Comparison of ENCODE assay signal across 11 cellular contexts in genomic region chr2:199979398-199979797, GRCh38. TPM values are rescaled to one million over a fixed set of nuclear protein-coding genes. Genes with fewer than 3 reads are reported as not detected.
DNase-seq lines count a peak whose midpoint lies in the region; ATAC-seq, FAIRE-seq and TF ChIP-seq lines count a peak whose summit lies in the region.
"Had no signal": no experiment of that assay in that cellular context is flagged by ENCODE, and none has a peak within 500 bp of the region (broad histone marks: within the 10 kb centered on the region; RNA-seq: fewer than 3 reads in every experiment).

No MANE protein-coding gene starts in this region.

- intact Hi-C loops in adrenal gland (cut with DNase I) (loop anchor here in 1 of 2 donors (5.0 kb wide), 1 partner anchor 498 kb away; no protein-coding TSS in a partner anchor), sciatic nerve (cut with DNase I) (loop anchor here (5.0 kb wide), 1 partner anchor 517 kb away; no protein-coding TSS in a partner anchor)
- intact Hi-C loops in activated naive CD4-positive, alpha-beta T cell treated with anti-CD3 and anti-CD28 coated beads for 36 hours (cut with micrococcal nuclease): no loop called here

- no peak for TF ChIP-seq POLR2A in adrenal gland (IDR thresholded peaks at IDR 0.05)

- no peak overlapping the region for H2AFZ ChIP-seq in keratinocyte (ENCODE audit: control insufficient read depth, low read length)

- peak; percentile 21 for ATAC-seq in sciatic nerve

- H3K9me1 ChIP-seq in keratinocyte (ENCODE audit: control insufficient read depth, extremely low read depth, insufficient read depth, low read length): no peaks in the 10 kb centered on the region

- H3K4me1 Mint-ChIP-seq in activated naive CD4-positive, alpha-beta T cell treated with anti-CD3 and anti-CD28 coated beads for 36 hours (ENCODE audit: low read depth): peaks cover 22% of the 10 kb centered on the region

- H3K9me3 ChIP-seq in HUES48 (ENCODE audit: control insufficient read depth, insufficient read depth, low read length): no peaks in the 10 kb centered on the region
- H3K9me3 ChIP-seq in adrenal gland (replicated peaks in 1 of 3): no peaks in the 10 kb centered on the region
- H3K9me3 ChIP-seq in keratinocyte (ENCODE audit: control insufficient read depth, low read depth, low read length): no peaks in the 10 kb centered on the region
- H3K9me3 ChIP-seq: BLaER1 had no signal

- no peaks in the 10 kb centered on the region for H3K9me3 Mint-ChIP-seq in activated naive CD4-positive, alpha-beta T cell treated with anti-CD3 and anti-CD28 coated beads for 36 hours
- H3K9me3 Mint-ChIP-seq: central memory CD8-positive, alpha-beta T cell had no signal

- no peaks in the 10 kb centered on the region for H4K20me1 ChIP-seq in keratinocyte (ENCODE audit: control insufficient read depth, extremely low read depth, insufficient read depth, low read length)
- H4K20me1 ChIP-seq: BLaER1 had no signal

- no peaks in the 10 kb centered on the region for H3K79me2 ChIP-seq in keratinocyte (ENCODE audit: control insufficient read depth, insufficient read depth, low read length)

- 56 to 64% (median 63%) methylated on average over 5 of the region's 5 CpGs for WGBS in adrenal gland, 4 donors

- no peak for TF ChIP-seq CTCF in adrenal gland (IDR thresholded peaks at IDR 0.05)
- no peak for TF ChIP-seq CTCF in keratinocyte (optimal IDR thresholded peaks at IDR 0.05 in 1 of 3, IDR thresholded peaks at IDR 0.05 in 1 of 3, conservative IDR thresholded peaks at IDR 0.05 in 1 of 3; ENCODE audit: extremely low read depth in 1 of 3, insufficient read depth in 2 of 3, low read length in 3 of 3)

- DNase-seq in adrenal gland: no peak
- no peak for DNase-seq in keratinocyte (ENCODE audit: low read depth, low spot score)
- DNase-seq in sciatic nerve (ENCODE audit: low spot score): no peak
- no peak for DNase-seq in kidney glomerular epithelial cell (lab: John Stamatoyannopoulos, UW)
- no peak for DNase-seq in activated naive CD4-positive, alpha-beta T cell treated with anti-CD3 and anti-CD28 coated beads for 36 hours
- DNase-seq in 8988T: no peak
- no peak for DNase-seq in activated naive CD4-positive, alpha-beta T cell treated with anti-CD3 and anti-CD28 coated beads, Interleukin-2, amount 50 U/mL, for 16 hours
- DNase-seq: NCI-H187 treated with DMSO at 0.1 percent for 48 hours had no signal

- H3K27ac ChIP-seq in HUES48 (ENCODE audit: low read depth, low read length) (peak overlapping the region; percentile 33), adrenal gland (peak overlapping the region in 3 of 5 donors; percentile 19 to 70 (median 48)), keratinocyte (ENCODE audit: control insufficient read depth, insufficient read depth, low read length) (no peak overlapping the region)
- H3K27ac ChIP-seq: BLaER1 had no signal

- H3K27me3 Mint-ChIP-seq in activated naive CD4-positive, alpha-beta T cell treated with anti-CD3 and anti-CD28 coated beads for 36 hours (ENCODE audit: low read depth): no peaks in the 10 kb centered on the region
- H3K27me3 Mint-ChIP-seq: central memory CD8-positive, alpha-beta T cell had no signal

- H3K36me3 ChIP-seq in HUES48 (ENCODE audit: control insufficient read depth, insufficient read depth, low read length): no peaks in the 10 kb centered on the region
- no peaks in the 10 kb centered on the region for H3K36me3 ChIP-seq in adrenal gland (replicated peaks in 1 of 2)
- no peaks in the 10 kb centered on the region for H3K36me3 ChIP-seq in keratinocyte (ENCODE audit: control insufficient read depth in 2 of 2, extremely low read depth in 1 of 2, insufficient read depth in 2 of 2, low read length in 2 of 2)

- dilution Hi-C loops in keratinocyte (cut with MboI; ENCODE audit: extremely low pct_ligation_motif_present, low sequenced_read_pairs): no loop called here

- H3K9ac ChIP-seq in HUES48 (ENCODE audit: low read depth, low read length) (no peak overlapping the region), keratinocyte (ENCODE audit: control insufficient read depth, extremely low read depth, insufficient read depth, low read length) (no peak overlapping the region)
- H3K9ac ChIP-seq: BLaER1 had no signal

- H3K27ac Mint-ChIP-seq in activated naive CD4-positive, alpha-beta T cell treated with anti-CD3 and anti-CD28 coated beads for 36 hours: no peak overlapping the region

- no peaks in the 10 kb centered on the region for H3K36me3 Mint-ChIP-seq in activated naive CD4-positive, alpha-beta T cell treated with anti-CD3 and anti-CD28 coated beads for 36 hours (ENCODE audit: low read depth)

- peak; percentile 5 for FAIRE-seq in keratinocyte (lab: Jason Lieb, UNC)

- peak overlapping the region; percentile 30 for H3K4me2 ChIP-seq in keratinocyte (ENCODE audit: control insufficient read depth, extremely low read depth, insufficient read depth, low read depth, low read length)
- H3K4me2 ChIP-seq: BLaER1 had no signal

- H3K27me3 ChIP-seq in HUES48 (ENCODE audit: control insufficient read depth, insufficient read depth, low read length) (no peaks in the 10 kb centered on the region), adrenal gland (no peaks in the 10 kb centered on the region), keratinocyte (ENCODE audit: control insufficient read depth, extremely low read depth, insufficient read depth, low read length) (no peaks in the 10 kb centered on the region)
- H3K27me3 ChIP-seq: BLaER1 had no signal

- peaks cover 32% of the 10 kb centered on the region for H3K4me1 ChIP-seq in HUES48 (ENCODE audit: control insufficient read depth, insufficient read depth, low read length)
- H3K4me1 ChIP-seq in adrenal gland (replicated peaks in 1 of 2): peaks cover 0 to 9% of the 10 kb centered on the region in 2 donors
- peaks cover 22% of the 10 kb centered on the region for H3K4me1 ChIP-seq in keratinocyte (ENCODE audit: control insufficient read depth, extremely low read depth, insufficient read depth, low read length)
- H3K4me1 ChIP-seq: BLaER1 had no signal

- CTCF ChIA-PET in activated naive CD4-positive, alpha-beta T cell treated with anti-CD3 and anti-CD28 coated beads for 36 hours (lab: Charles Lee): interaction anchor here (0.6 to 2.5 kb wide), 5 partner anchors 79 to 503 kb away, joined by 3 to 43 read pairs (median 6); no protein-coding TSS in a partner anchor

- no peak overlapping the region for H3K4me3 Mint-ChIP-seq in activated naive CD4-positive, alpha-beta T cell treated with anti-CD3 and anti-CD28 coated beads for 36 hours
- H3K4me3 Mint-ChIP-seq: central memory CD8-positive, alpha-beta T cell had no signal

- H3K4me3 ChIP-seq in HUES48 (ENCODE audit: low read depth, low read length): no peak overlapping the region
- H3K4me3 ChIP-seq in adrenal gland: peak overlapping the region in 2 of 4 donors; percentile 4 to 39
- no peak overlapping the region for H3K4me3 ChIP-seq in keratinocyte (ENCODE audit: control insufficient read depth in 2 of 3, extremely low read depth in 1 of 3, insufficient read depth in 2 of 3, low read depth in 1 of 3, low read length in 3 of 3)
- H3K4me3 ChIP-seq: BLaER1 had no signal

RNA-seq across cellular contexts. Expression of gene MAIP1, which starts 24.0 kb away (rescaled TPM):
- total RNA-seq in adrenal gland (10 to 100 TPM; 22.7 to 55.4 (median 30.7) TPM), sciatic nerve (12.6 TPM)
- polyA plus RNA-seq in adrenal gland (10 to 100 TPM in 1 of 3 donors, 1 to 10 TPM in 2; 6.6 to 23.5 (median 6.8) TPM), keratinocyte (11.4 to 17.4 TPM (median 12.6 TPM) in 3 replicates)
- polyA plus RNA-seq in keratinocyte (2011; ENCODE audit: low read depth): 6.3 TPM
- polyA plus RNA-seq in keratinocyte (2011; cell fraction: cytosol; rRNA removed): 11.9 and 19.3 TPM in 2 replicates
- 11.2 and 11.3 TPM in 2 replicates for polyA plus RNA-seq in keratinocyte (2011; cell fraction: nucleus; rRNA removed)
- 16.0 TPM in 2 replicates for polyA plus RNA-seq in keratinocyte (2012; ENCODE audit: low replicate concordance)
- 10.9 to 12.2 TPM (median 11.1 TPM) in 3 replicates for polyA minus RNA-seq in keratinocyte
- 24.0 TPM for polyA minus RNA-seq in keratinocyte (2011; cell fraction: cytosol; rRNA and poly(A)+ RNA removed)
- 9.2 and 11.0 TPM in 2 replicates for polyA minus RNA-seq in keratinocyte (2011; cell fraction: nucleus; rRNA and poly(A)+ RNA removed)
- total RNA-seq in activated naive CD4-positive, alpha-beta T cell treated with anti-CD3 and anti-CD28 coated beads for 36 hours: 10 to 100 TPM; 28.6 to 30.0 TPM

RNA-seq across cellular contexts. Expression of gene TYW5, which starts 24.1 kb away (rescaled TPM):
- 10 to 100 TPM in 3 of 8 donors, 1 to 10 TPM in 5; 4.6 to 15.2 (median 6.8) TPM for total RNA-seq in adrenal gland
- 10 to 100 TPM in 1 of 3 donors, 1 to 10 TPM in 2; 6.5 to 10.2 (median 8.7) TPM for polyA plus RNA-seq in adrenal gland
- polyA plus RNA-seq in keratinocyte: 6.9 to 9.9 TPM (median 7.0 TPM) in 3 replicates
- 7.0 TPM for polyA plus RNA-seq in keratinocyte (2011; ENCODE audit: low read depth)
- 4.9 and 7.5 TPM in 2 replicates for polyA plus RNA-seq in keratinocyte (2011; cell fraction: cytosol; rRNA removed)
- polyA plus RNA-seq in keratinocyte (2011; cell fraction: nucleus; rRNA removed): 10.0 and 14.2 TPM in 2 replicates
- 6.1 and 6.4 TPM in 2 replicates for polyA plus RNA-seq in keratinocyte (2012; ENCODE audit: low replicate concordance)
- polyA minus RNA-seq in keratinocyte: 1.5 to 6.8 TPM (median 2.9 TPM) in 3 replicates
- polyA minus RNA-seq in keratinocyte (2011; cell fraction: cytosol; rRNA and poly(A)+ RNA removed): 3.1 TPM
- 4.0 and 7.7 TPM in 2 replicates for polyA minus RNA-seq in keratinocyte (2011; cell fraction: nucleus; rRNA and poly(A)+ RNA removed)
- 6.9 TPM for total RNA-seq in sciatic nerve
- 1 to 10 TPM; 7.8 to 7.9 TPM for total RNA-seq in activated naive CD4-positive, alpha-beta T cell treated with anti-CD3 and anti-CD28 coated beads for 36 hours
